8 cellular contexts compared by ENCODE assay signal in the genomic region with DNA sequence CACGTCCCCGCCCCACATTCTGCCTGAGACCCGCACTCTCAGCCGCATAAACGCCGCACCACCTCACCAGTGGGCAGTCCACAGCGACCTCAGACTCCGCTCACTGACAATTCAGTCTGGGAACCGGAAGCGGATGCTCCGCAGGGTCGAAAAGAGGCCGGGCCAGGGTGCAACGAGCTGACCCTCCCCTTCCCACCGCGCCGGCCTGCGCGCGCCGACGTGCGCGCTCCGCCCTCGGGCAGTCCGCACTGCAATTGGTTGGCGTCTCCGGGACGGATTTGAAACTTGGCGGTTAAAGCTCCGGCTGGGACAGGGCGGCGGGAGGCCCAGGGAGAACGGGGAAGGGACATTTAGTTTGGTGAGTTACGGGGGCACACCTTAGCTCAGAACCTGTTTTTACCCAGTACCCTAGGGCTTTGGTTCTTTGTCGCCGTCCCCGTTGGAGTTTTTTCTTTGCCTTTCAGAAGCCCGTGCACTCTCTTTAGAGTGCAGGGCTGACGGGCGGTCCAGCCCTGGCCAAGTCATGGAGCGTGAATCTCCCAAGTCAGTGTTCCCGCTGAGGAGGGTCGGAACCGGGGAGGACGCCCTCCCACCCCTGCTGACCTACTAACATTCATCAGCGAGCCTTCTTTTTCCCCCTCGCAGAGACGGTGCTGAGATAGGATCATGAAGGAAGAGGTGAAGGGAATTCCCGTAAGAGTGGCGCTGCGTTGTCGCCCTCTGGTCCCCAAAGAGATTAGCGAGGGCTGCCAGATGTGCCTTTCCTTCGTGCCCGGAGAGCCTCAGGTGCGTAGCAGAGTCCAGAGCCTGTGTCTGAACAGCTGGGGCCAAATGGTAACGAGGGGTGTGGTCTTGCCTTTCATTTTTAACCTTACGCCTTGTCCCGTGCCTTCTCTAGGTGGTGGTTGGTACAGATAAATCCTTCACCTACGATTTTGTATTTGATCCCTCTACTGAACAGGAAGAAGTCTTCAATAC. TPM values are rescaled to one million over a fixed set of nuclear protein-coding genes. Genes with fewer than 3 reads are reported as not detected.
DNase-seq lines count a peak whose midpoint lies in the region; ATAC-seq and TF ChIP-seq lines count a peak whose summit lies in the region.

Gene KIF4A, plus strand, starts transcription at position 312 of the 978 bp plus-strand sequence. Its CDS starts 355 bp downstream, at position 667.
Gene PDZD11, minus strand, starts transcription at position 135 of the 978 bp plus-strand sequence. CDS start 586 bp downstream, outside the sequence.

- ATAC-seq in HG03432 (IDR thresholded peaks at IDR 0.05; ENCODE audit: unreplicated experiment) (peak; percentile 99), right lobe of liver (peak; percentile 99 to 100 (median 100))

- TF ChIP-seq POLR2A in GM19193 (IDR thresholded peaks at IDR 0.05; ENCODE audit: extremely low read depth, insufficient read depth, insufficient read length) (peak; percentile 82), right lobe of liver (IDR thresholded peaks at IDR 0.05) (peak; percentile 32)

- peaks cover 82% of the 10 kb centered on the region for H3K27me3 ChIP-seq in BLaER1
- peaks cover 5 to 10% of the 10 kb centered on the region in 2 donors for H3K27me3 ChIP-seq in right lobe of liver

- H4K20me1 ChIP-seq in BLaER1, result no peaks in the 10 kb centered on the region

- H3K9ac ChIP-seq in BLaER1, result peak within 1 kb of the TSS; percentile 80

- H3K27ac ChIP-seq in BLaER1 (peak within 1 kb of the TSS; percentile 73; the same call in 1 of the 2 replicates), right lobe of liver (no peak within 1 kb of the TSS)

- peak within 1 kb of the TSS; percentile 76 for H3K4me3 ChIP-seq in BLaER1
- H3K4me3 ChIP-seq in right lobe of liver, result peak within 1 kb of the TSS; percentile 44 to 64 (median 56)

- peaks cover 31% of the 10 kb centered on the region for H3K36me3 ChIP-seq in BLaER1
- H3K36me3 ChIP-seq in right lobe of liver, result peaks cover 0 to 6% (median 0%) of the 10 kb centered on the region in 4 donors

- DNase-seq in NCI-H524 treated with DMSO at 0.1 percent for 48 hours (lab: John Stamatoyannopoulos, UW) (peak; percentile 56), dermis blood vessel endothelial cell (peak; percentile 85), right lobe of liver (peak; percentile 85 to 87 (median 86))
- peak; percentile 40 to 54 for DNase-seq in activated CD4-positive, alpha-beta T cell treated with anti-CD3 and anti-CD28 coated beads, Interleukin-2, amount 50 U/mL, for 24 hours (ENCODE audit: low read depth in 1 of 2, low spot score in 1 of 2)
- DNase-seq in stimulated activated CD4-positive, alpha-beta T cell treated with anti-CD3 and anti-CD28 coated beads, Interleukin-4, amount 100 ng/mL, for 24 hours, result peak; percentile 76

- intact Hi-C loops in right lobe of liver (cut with DNase I), result no loop called here

- H3K9me3 ChIP-seq in BLaER1 (no peaks in the 10 kb centered on the region), right lobe of liver (no peaks in the 10 kb centered on the region)

- peaks cover 28% of the 10 kb centered on the region for H3K4me1 ChIP-seq in BLaER1
- H3K4me1 ChIP-seq in right lobe of liver, result peaks cover 0 to 4% (median 0%) of the 10 kb centered on the region in 4 donors

- WGBS in right lobe of liver (ENCODE audit: insufficient coverage, low coverage, low lambda C conversion rate, missing lambda C conversion rate), result 33% methylated on average over 28 of the region's 62 CpGs

- H3K4me2 ChIP-seq in BLaER1, result peak within 1 kb of the TSS; percentile 72

- no peak for TF ChIP-seq CTCF in right lobe of liver (IDR thresholded peaks at IDR 0.05)

RNA-seq across cellular contexts. Expression of gene KIF4A, which starts in this region (rescaled TPM):
- total RNA-seq in dermis blood vessel endothelial cell, result 7.7 and 29.6 TPM in 2 replicates
- total RNA-seq in right lobe of liver, result 1 to 10 TPM in 1 of 6 experiments, under 1 TPM in 4, not detected in 1; 0.19 to 1.4 (median 0.68) TPM

RNA-seq across cellular contexts. Expression of gene PDZD11, which starts in this region (rescaled TPM):
- 35.3 and 43.2 TPM in 2 replicates for total RNA-seq in dermis blood vessel endothelial cell
- 10 to 100 TPM; 12.5 to 20.9 (median 16.1) TPM for total RNA-seq in right lobe of liver
